1 cellular context compared by ENCODE assay signal in genomic region chr1:24412408-24412807, GRCh38.
TF ChIP-seq lines count a peak whose summit lies in the region.

No MANE protein-coding gene starts in this region.

TF ChIP-seq in IMR-90, 13 proteins besides CTCF, POLR2A, EP300 and RAD21:
- TF ChIP-seq MAZ (IDR thresholded peaks at IDR 0.05; ENCODE audit: borderline replicate concordance, low read depth, low read length) (no peak), NFE2L2 (IDR thresholded peaks at IDR 0.05; ENCODE audit: low read depth, low read length) (no peak), MXI1 (IDR thresholded peaks at IDR 0.05; ENCODE audit: borderline replicate concordance, low read depth, low read length) (no peak), SMC3 (IDR thresholded peaks at IDR 0.05; ENCODE audit: low read depth, low read length) (no peak), CEBPB (IDR thresholded peaks at IDR 0.05; ENCODE audit: low read depth, low read length) (no peak), RCOR1 (IDR thresholded peaks at IDR 0.05; ENCODE audit: insufficient replicate concordance, low read length) (no peak), CHD1 (IDR thresholded peaks at IDR 0.05; ENCODE audit: low read depth, low read length) (no peak), USF2 (IDR thresholded peaks at IDR 0.05; ENCODE audit: low read depth, low read length) (no peak), RFX5 (IDR thresholded peaks at IDR 0.05; ENCODE audit: low read depth, low read length) (no peak), FOS (IDR thresholded peaks at IDR 0.05; ENCODE audit: low read depth, low read length) (no peak), MAFK (IDR thresholded peaks at IDR 0.05; ENCODE audit: low read depth, low read length) (no peak), BHLHE40 (IDR thresholded peaks at IDR 0.05; ENCODE audit: low read depth, low read length) (no peak)
